25 cellular contexts compared by ENCODE assay signal in the genomic region with DNA sequence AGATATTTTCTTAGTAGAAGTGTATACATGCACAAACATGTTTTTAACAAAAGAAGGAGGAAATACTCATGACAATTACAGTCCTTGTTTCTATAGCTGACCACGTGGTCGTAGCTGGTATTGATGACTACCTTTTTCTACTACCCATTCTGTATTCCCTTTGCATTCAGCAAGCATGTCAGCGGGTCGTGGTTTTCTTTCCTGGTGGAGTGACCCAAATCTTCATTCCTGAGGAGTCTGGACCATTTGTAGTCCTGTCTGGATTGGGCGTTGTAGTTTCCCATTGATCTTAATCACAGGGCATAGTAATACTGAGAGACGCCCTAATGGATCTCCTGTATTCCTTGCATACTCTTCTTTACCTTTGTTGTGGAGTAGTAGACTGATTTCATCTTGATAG.
"Had no signal": no experiment of that assay in that cellular context is flagged by ENCODE, and none has a peak within 500 bp of the region (broad histone marks: within the 10 kb centered on the region; RNA-seq: fewer than 3 reads in every experiment).

No MANE protein-coding gene starts in this region.

- H3K9me3 ChIP-seq: pancreas, prostate gland, suprapubic skin, upper lobe of right lung had no signal

- H3K9me3 Mint-ChIP-seq: stimulated activated effector memory CD8-positive, alpha-beta T cell treated with anti-CD3 and anti-CD28 coated beads, Interleukin-12 subunit alpha, Interleukin-12 subunit beta, amount 100 ng/mL, for 72 hours had no signal

- FAIRE-seq: pancreas, urothelium cell line had no signal

- H3K36me3 Mint-ChIP-seq: stimulated activated effector memory CD8-positive, alpha-beta T cell treated with anti-CD3 and anti-CD28 coated beads, Interleukin-12 subunit alpha, Interleukin-12 subunit beta, amount 100 ng/mL, for 72 hours had no signal

- H3K27ac ChIP-seq: left ventricle myocardium inferior, pancreas, prostate gland, skin epidermis, spleen, suprapubic skin, thoracic aorta, tibial artery, upper lobe of right lung had no signal

- H3K36me3 ChIP-seq: pancreas, prostate gland, suprapubic skin, thoracic aorta, upper lobe of right lung had no signal

- DNase-seq: hippocampal formation; left ventricle myocardium inferior; mesenchymal stem cell; naive thymus-derived CD8-positive, alpha-beta T cell; nucleus accumbens; pancreas; posterior cingulate gyrus; retina; right cardiac atrium; spleen; stimulated activated CD4-positive, alpha-beta T cell treated with anti-CD3 and anti-CD28 coated beads, Interleukin-4, amount 100 ng/mL, for 24 hours; stimulated activated naive CD4-positive, alpha-beta T cell; tibial artery; trophoblast cell; upper lobe of right lung had no signal

- H3K27me3 Mint-ChIP-seq: naive thymus-derived CD8-positive, alpha-beta T cell; stimulated activated naive CD8-positive, alpha-beta T cell treated with anti-CD3 and anti-CD28 coated beads, Interleukin-15, Interleukin-2, amounts not matched to agents 100 ng/mL and 50 ng/mL, for 24 hours had no signal

- ATAC-seq: naive thymus-derived CD8-positive, alpha-beta T cell; pancreas; right cardiac atrium; sciatic nerve; stimulated activated effector memory CD8-positive, alpha-beta T cell treated with anti-CD3 and anti-CD28 coated beads, Interleukin-12 subunit alpha, Interleukin-12 subunit beta, amount 100 ng/mL, for 72 hours; upper lobe of right lung had no signal

- H3K4me1 ChIP-seq: left ventricle myocardium inferior, prostate gland, suprapubic skin had no signal

- H3K27me3 ChIP-seq: pancreas, spleen, suprapubic skin, tibial artery, upper lobe of right lung had no signal

- H3K4me3 Mint-ChIP-seq: naive thymus-derived CD8-positive, alpha-beta T cell; nephron; neural crest cell; stimulated activated effector memory CD8-positive, alpha-beta T cell treated with anti-CD3 and anti-CD28 coated beads, Interleukin-12 subunit alpha, Interleukin-12 subunit beta, amount 100 ng/mL, for 72 hours; stimulated activated naive CD8-positive, alpha-beta T cell treated with anti-CD3 and anti-CD28 coated beads, Interleukin-15, Interleukin-2, amounts not matched to agents 100 ng/mL and 50 ng/mL, for 24 hours had no signal

- H3K4me3 ChIP-seq: left ventricle myocardium inferior, pancreas, prostate gland, skin epidermis, spleen, suprapubic skin, thoracic aorta, tibial artery, upper lobe of right lung had no signal

- H3K27ac Mint-ChIP-seq: naive thymus-derived CD8-positive, alpha-beta T cell; nephron; stimulated activated effector memory CD8-positive, alpha-beta T cell treated with anti-CD3 and anti-CD28 coated beads, Interleukin-12 subunit alpha, Interleukin-12 subunit beta, amount 100 ng/mL, for 72 hours; stimulated activated naive CD8-positive, alpha-beta T cell treated with anti-CD3 and anti-CD28 coated beads, Interleukin-15, Interleukin-2, amounts not matched to agents 100 ng/mL and 50 ng/mL, for 24 hours had no signal
